ENCODE assay signal across 9 cellular contexts in genomic region chr7:28509256-28510021, GRCh38.
A peak's percentile ranks its signal among the peaks of the same experiment; 100 is the strongest.
DNase-seq lines count a peak whose midpoint lies in the region; ATAC-seq, FAIRE-seq and TF ChIP-seq lines count a peak whose summit lies in the region.
"Had no signal": no experiment of that assay in that cellular context is flagged by ENCODE, and none has a peak within 500 bp of the region (broad histone marks: within the 10 kb centered on the region; RNA-seq: fewer than 3 reads in every experiment).

No MANE protein-coding gene starts in this region.

- H3K9me3 ChIP-seq in transverse colon, result no peaks in the 10 kb centered on the region

- peaks cover 4% of the 10 kb centered on the region for H3K27me3 ChIP-seq in transverse colon

- peak; percentile 80 for ATAC-seq in GM21515 (IDR thresholded peaks at IDR 0.05; ENCODE audit: unreplicated experiment)
- peak; percentile 88 for ATAC-seq in HG03432 (IDR thresholded peaks at IDR 0.05; ENCODE audit: unreplicated experiment)
- ATAC-seq in left lobe of liver, result no peak

- TF ChIP-seq CTCF in transverse colon (IDR thresholded peaks at IDR 0.05), result no peak

- 51 to 61% methylated on average over 7 to 12 of the region's 12 CpGs for WGBS in transverse colon (ENCODE audit: low coverage in 1 of 2), 2 donors

- intact Hi-C loops in transverse colon (cut with DNase I; ENCODE audit: low total_unique reads), result no loop called here

- TF ChIP-seq EP300 in transverse colon (IDR thresholded peaks at IDR 0.05; ENCODE audit: low read depth), result no peak

- TF ChIP-seq POLR2A in GM12891 (IDR thresholded peaks at IDR 0.05; ENCODE audit: low read depth, low read length) (0 out of 2 replicates have a peak, but pooled peaks have one; percentile 27), transverse colon (IDR thresholded peaks at IDR 0.05) (no peak)

- no peak overlapping the region for H3K27ac ChIP-seq in transverse colon

- in situ Hi-C loops in transverse colon (cut with MboI; ENCODE audit: low pct_ligation_motif_present in 1 of 4, low pct_unique_long_range_greater_than_20kb in 1 of 4, low sequenced_read_pairs in 3 of 4), result no loop called here

- no peak overlapping the region for H3K4me3 ChIP-seq in transverse colon

- FAIRE-seq in GM12891 (lab: Jason Lieb, UNC), result peak; percentile 59

- H3K4me1 ChIP-seq in transverse colon, result no peaks in the 10 kb centered on the region

- no peaks in the 10 kb centered on the region for H3K36me3 ChIP-seq in transverse colon

- DNase-seq in GM12891 (ENCODE audit: insufficient read length, low spot score) (no peak), glomerular visceral epithelial cell (ENCODE audit: extremely low spot score) (peak; percentile 30), midbrain (lab: John Stamatoyannopoulos, UW) (no peak), left lobe of liver (ENCODE audit: low spot score) (no peak), NCI-H1048 (lab: John Stamatoyannopoulos, UW) (no peak), transverse colon (no peak)
- DNase-seq: left cardiac atrium had no signal

TF ChIP-seq in GM12891, 5 proteins besides CTCF, POLR2A, EP300 and RAD21:
- TF ChIP-seq POU2F2 (IDR thresholded peaks at IDR 0.05; ENCODE audit: low read depth, low read length) (0 out of 2 replicates have a peak, but pooled peaks have one; percentile 61), TAF1 (IDR thresholded peaks at IDR 0.05; ENCODE audit: low read depth, low read length) (no peak; the same call in 1 of the 2 replicates), POLR2AphosphoS5 (IDR thresholded peaks at IDR 0.05; ENCODE audit: low read depth, low read length) (no peak), PAX5 (IDR thresholded peaks at IDR 0.05; ENCODE audit: insufficient read depth, low read length, severe bottlenecking) (no peak), SPI1 (IDR thresholded peaks at IDR 0.05; ENCODE audit: low read depth, low read length) (peak; percentile 87)
